In the genomic region with DNA sequence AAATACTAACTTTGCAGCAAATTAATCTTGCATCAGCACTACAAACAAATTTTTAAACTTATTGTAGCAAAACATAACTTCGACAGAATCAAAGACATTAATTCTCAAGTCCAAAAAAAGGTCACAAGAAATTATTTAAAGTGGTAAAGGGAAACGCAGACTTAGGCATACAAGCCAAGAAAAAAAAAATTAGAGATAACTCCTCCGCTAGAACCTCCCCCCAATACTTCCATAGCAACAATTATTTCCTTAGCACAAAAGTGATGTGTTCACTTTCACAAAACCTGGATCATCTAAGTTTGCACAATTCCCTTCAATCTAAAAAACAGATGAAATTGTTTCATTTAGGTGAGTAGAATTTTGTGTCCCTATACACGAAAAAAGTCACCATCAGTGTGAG, we compare ENCODE assay signal across 1 cellular context.
TF ChIP-seq lines count a peak whose summit lies in the region.

No MANE protein-coding gene starts in this region.

TF ChIP-seq in HCT116, 20 proteins besides CTCF, POLR2A, EP300 and RAD21 (continued from another document):
- TF ChIP-seq, protein P1, sequence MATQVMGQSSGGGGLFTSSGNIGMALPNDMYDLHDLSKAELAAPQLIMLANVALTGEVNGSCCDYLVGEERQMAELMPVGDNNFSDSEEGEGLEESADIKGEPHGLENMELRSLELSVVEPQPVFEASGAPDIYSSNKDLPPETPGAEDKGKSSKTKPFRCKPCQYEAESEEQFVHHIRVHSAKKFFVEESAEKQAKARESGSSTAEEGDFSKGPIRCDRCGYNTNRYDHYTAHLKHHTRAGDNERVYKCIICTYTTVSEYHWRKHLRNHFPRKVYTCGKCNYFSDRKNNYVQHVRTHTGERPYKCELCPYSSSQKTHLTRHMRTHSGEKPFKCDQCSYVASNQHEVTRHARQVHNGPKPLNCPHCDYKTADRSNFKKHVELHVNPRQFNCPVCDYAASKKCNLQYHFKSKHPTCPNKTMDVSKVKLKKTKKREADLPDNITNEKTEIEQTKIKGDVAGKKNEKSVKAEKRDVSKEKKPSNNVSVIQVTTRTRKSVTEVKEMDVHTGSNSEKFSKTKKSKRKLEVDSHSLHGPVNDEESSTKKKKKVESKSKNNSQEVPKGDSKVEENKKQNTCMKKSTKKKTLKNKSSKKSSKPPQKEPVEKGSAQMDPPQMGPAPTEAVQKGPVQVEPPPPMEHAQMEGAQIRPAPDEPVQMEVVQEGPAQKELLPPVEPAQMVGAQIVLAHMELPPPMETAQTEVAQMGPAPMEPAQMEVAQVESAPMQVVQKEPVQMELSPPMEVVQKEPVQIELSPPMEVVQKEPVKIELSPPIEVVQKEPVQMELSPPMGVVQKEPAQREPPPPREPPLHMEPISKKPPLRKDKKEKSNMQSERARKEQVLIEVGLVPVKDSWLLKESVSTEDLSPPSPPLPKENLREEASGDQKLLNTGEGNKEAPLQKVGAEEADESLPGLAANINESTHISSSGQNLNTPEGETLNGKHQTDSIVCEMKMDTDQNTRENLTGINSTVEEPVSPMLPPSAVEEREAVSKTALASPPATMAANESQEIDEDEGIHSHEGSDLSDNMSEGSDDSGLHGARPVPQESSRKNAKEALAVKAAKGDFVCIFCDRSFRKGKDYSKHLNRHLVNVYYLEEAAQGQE (IDR thresholded peaks at IDR 0.05; ENCODE audit: low read depth): no peak
- no peak for TF ChIP-seq EZH2phosphoT487 (IDR thresholded peaks at IDR 0.05; ENCODE audit: borderline replicate concordance)
- TF ChIP-seq, protein P2, sequence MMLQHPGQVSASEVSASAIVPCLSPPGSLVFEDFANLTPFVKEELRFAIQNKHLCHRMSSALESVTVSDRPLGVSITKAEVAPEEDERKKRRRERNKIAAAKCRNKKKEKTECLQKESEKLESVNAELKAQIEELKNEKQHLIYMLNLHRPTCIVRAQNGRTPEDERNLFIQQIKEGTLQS (IDR thresholded peaks at IDR 0.05): no peak
- TF ChIP-seq CEBPB (IDR thresholded peaks at IDR 0.05; ENCODE audit: low read depth): no peak
- no peak for TF ChIP-seq TCF7L2 (IDR thresholded peaks at IDR 0.05; ENCODE audit: borderline replicate concordance, extremely low read depth, insufficient read depth, insufficient read length)
- TF ChIP-seq YY1 (IDR thresholded peaks at IDR 0.05; ENCODE audit: extremely low read depth, insufficient replicate concordance, low read depth, low read length): no peak
- TF ChIP-seq ZFX (IDR thresholded peaks at IDR 0.05): no peak
- no peak for TF ChIP-seq ELF1 (IDR thresholded peaks at IDR 0.05; ENCODE audit: borderline replicate concordance, low read depth)
